19 cellular contexts compared by ENCODE assay signal in genomic region chr1:186775881-186776560, GRCh38. TPM values are rescaled to one million over a fixed set of nuclear protein-coding genes. Genes with fewer than 3 reads are reported as not detected.
DNase-seq lines count a peak whose midpoint lies in the region; ATAC-seq, FAIRE-seq and TF ChIP-seq lines count a peak whose summit lies in the region.
"Had no signal": no experiment of that assay in that cellular context is flagged by ENCODE, and none has a peak within 500 bp of the region (broad histone marks: within the 10 kb centered on the region; RNA-seq: fewer than 3 reads in every experiment).

No MANE protein-coding gene starts in this region.

- WGBS in IMR-90 (ENCODE audit: extremely low coverage in 2 of 2, insufficient read length in 1 of 2), 2 experiments: no CpG with 5 or more reads among the region's 1 CpG

- no peaks in the 10 kb centered on the region for H3K27me3 Mint-ChIP-seq in effector memory CD8-positive, alpha-beta T cell
- H3K27me3 Mint-ChIP-seq in glutamatergic neuron (ENCODE audit: unreplicated experiment): no peaks in the 10 kb centered on the region
- H3K27me3 Mint-ChIP-seq: CD4-positive, CD25-positive, alpha-beta regulatory T cell had no signal

- no peaks in the 10 kb centered on the region for H3K4me1 Mint-ChIP-seq in effector memory CD8-positive, alpha-beta T cell (ENCODE audit: low read depth in 2 of 2)
- H3K4me1 Mint-ChIP-seq in glutamatergic neuron (ENCODE audit: low read depth, unreplicated experiment): peaks cover 10% of the 10 kb centered on the region
- H3K4me1 Mint-ChIP-seq: CD4-positive, CD25-positive, alpha-beta regulatory T cell had no signal

- H3K18ac ChIP-seq in IMR-90 (ENCODE audit: low read depth, low read length): no peak overlapping the region

- H3K4me3 ChIP-seq in IMR-90 (ENCODE audit: insufficient read depth, low read depth, low read length) (no peak overlapping the region), bronchial epithelial cell (ENCODE audit: low read depth, low read length) (no peak overlapping the region)
- H3K4me3 ChIP-seq: vagina had no signal

- no peak for TF ChIP-seq CTCF in IMR-90 (conservative IDR thresholded peaks at IDR 0.05; ENCODE audit: low read depth, low read length)
- TF ChIP-seq CTCF in bronchial epithelial cell (IDR thresholded peaks at IDR 0.05; ENCODE audit: insufficient read depth, low read length, severe bottlenecking): no peak
- TF ChIP-seq CTCF in omental fat pad (IDR thresholded peaks at IDR 0.05): no peak
- no peak for TF ChIP-seq CTCF in glutamatergic neuron (IDR thresholded peaks at IDR 0.05; ENCODE audit: partially characterized antibody, unreplicated experiment)

- no peak overlapping the region for H2AK9ac ChIP-seq in IMR-90 (replicated peaks; ENCODE audit: low read depth, low read length, poor library complexity)

- H4K20me1 ChIP-seq in IMR-90 (ENCODE audit: insufficient read depth, low read length): no peaks in the 10 kb centered on the region

- in situ Hi-C loops in IMR-90 (cut with MboI; ENCODE audit: low sequenced_read_pairs): no loop called here

- dilution Hi-C loops in IMR-90 (cut with HindIII; ENCODE audit: low sequenced_read_pairs, unreplicated experiment): no loop called here

- no peak overlapping the region for H4K91ac ChIP-seq in IMR-90 (ENCODE audit: insufficient read depth, low read depth, low read length)

- H2BK120ac ChIP-seq in IMR-90 (ENCODE audit: low read depth, low read length): no peak overlapping the region

- no peak overlapping the region for H2BK5ac ChIP-seq in IMR-90 (ENCODE audit: low read depth, low read length, poor library complexity, severe bottlenecking)

- no peak overlapping the region for H3K4me2 ChIP-seq in IMR-90 (ENCODE audit: low read depth, low read length)

- H3K9me3 ChIP-seq in IMR-90 (ENCODE audit: control insufficient read depth, insufficient read depth, low read length): no peaks in the 10 kb centered on the region
- H3K9me3 ChIP-seq: vagina had no signal

- BruUV-seq in IMR-90 (replicated peaks; lab: Mats Ljungman, UMichigan): no TSS peak

- no peak overlapping the region for H4K5ac ChIP-seq in IMR-90 (ENCODE audit: low read depth, low read length)

- POLR2A ChIA-PET in IMR-90 (lab: Charles Lee; ENCODE audit: unreplicated experiment): no interaction called here

- no peak overlapping the region for H2BK20ac ChIP-seq in IMR-90 (ENCODE audit: low read depth, low read length)

- H3K27ac Mint-ChIP-seq in effector memory CD8-positive, alpha-beta T cell: no peak overlapping the region
- no peak overlapping the region for H3K27ac Mint-ChIP-seq in glutamatergic neuron (ENCODE audit: unreplicated experiment)
- H3K27ac Mint-ChIP-seq: activated CD8-positive, alpha-beta T cell treated with anti-CD3 and anti-CD28 coated beads for 36 hours; CD4-positive, CD25-positive, alpha-beta regulatory T cell had no signal

- no peak for ATAC-seq in IMR-90 (ENCODE audit: low read depth)
- no peak for ATAC-seq in omental fat pad (ENCODE audit: low FRiP score)
- ATAC-seq in effector memory CD8-positive, alpha-beta T cell (replicated peaks): no peak
- ATAC-seq: activated CD8-positive, alpha-beta T cell treated with anti-CD3 and anti-CD28 coated beads for 36 hours had no signal

- no peak overlapping the region for H3K14ac ChIP-seq in IMR-90 (replicated peaks; ENCODE audit: low read depth, low read length)

- H3K23ac ChIP-seq in IMR-90 (ENCODE audit: low read depth, low read length): no peak overlapping the region

- no peak overlapping the region for H3K56ac ChIP-seq in IMR-90 (ENCODE audit: extremely low read depth, insufficient read depth, low read length)

- H3K9me1 ChIP-seq in IMR-90 (ENCODE audit: insufficient read depth, low read length): no peaks in the 10 kb centered on the region

- H3K36me3 ChIP-seq in IMR-90 (ENCODE audit: control insufficient read depth, insufficient read depth, low read length) (no peaks in the 10 kb centered on the region), bronchial epithelial cell (ENCODE audit: control insufficient read depth, insufficient read depth, low read length) (no peaks in the 10 kb centered on the region)
- H3K36me3 ChIP-seq: vagina had no signal

- no peak overlapping the region for H3K4me3 Mint-ChIP-seq in effector memory CD8-positive, alpha-beta T cell
- no peak overlapping the region for H3K4me3 Mint-ChIP-seq in glutamatergic neuron (ENCODE audit: unreplicated experiment)
- H3K4me3 Mint-ChIP-seq: activated CD8-positive, alpha-beta T cell treated with anti-CD3 and anti-CD28 coated beads for 36 hours; CD4-positive, CD25-positive, alpha-beta regulatory T cell had no signal

- H3K36me3 Mint-ChIP-seq in effector memory CD8-positive, alpha-beta T cell (ENCODE audit: insufficient read depth): no peaks in the 10 kb centered on the region
- H3K36me3 Mint-ChIP-seq in glutamatergic neuron (ENCODE audit: unreplicated experiment): no peaks in the 10 kb centered on the region
- H3K36me3 Mint-ChIP-seq: CD4-positive, CD25-positive, alpha-beta regulatory T cell had no signal

- no peaks in the 10 kb centered on the region for H3K4me1 ChIP-seq in IMR-90 (ENCODE audit: control insufficient read depth, insufficient read depth, low read length)
- H3K4me1 ChIP-seq: vagina had no signal

- DNase-seq in DMS53 (lab: John Stamatoyannopoulos, UW): peak; percentile 66
- DNase-seq in IMR-90: no peak
- DNase-seq in OCI-M1 (lab: John Stamatoyannopoulos, UW): peak; percentile 87
- DNase-seq in bronchial epithelial cell (ENCODE audit: low read depth): peak; percentile 81
- no peak for DNase-seq in HuH-7 (ENCODE audit: low spot score)
- DNase-seq in omental fat pad (ENCODE audit: low spot score): no peak
- no peak for DNase-seq in effector memory CD8-positive, alpha-beta T cell
- no peak for DNase-seq in glutamatergic neuron
- DNase-seq: activated CD8-positive, alpha-beta T cell treated with anti-CD3 and anti-CD28 coated beads for 36 hours; activated naive CD4-positive, alpha-beta T cell treated with Interleukin-2 at 50 U/mL for 16 hours; activated T-cell treated with anti-CD3 and anti-CD28 coated beads, Interleukin-2, amount 50 U/mL, for 1 hour; aorta; CD4-positive, CD25-positive, alpha-beta regulatory T cell; effector CD8-positive, alpha-beta T cell; NCI-H187; NCI-H446 treated with DMSO at 0.1 percent for 48 hours; Right ventricle myocardium superior had no signal

- H3K27ac ChIP-seq in IMR-90 (ENCODE audit: insufficient read depth, low read length): no peak overlapping the region
- H3K27ac ChIP-seq: vagina had no signal

- TF ChIP-seq RAD21 in IMR-90 (IDR thresholded peaks at IDR 0.05; ENCODE audit: low read length): no peak

- no peak overlapping the region for H2BK15ac ChIP-seq in IMR-90 (ENCODE audit: low read depth, low read length)

- TF ChIP-seq POLR2A in IMR-90 (IDR thresholded peaks at IDR 0.05; ENCODE audit: low read depth, low read length): no peak

- no peak overlapping the region for H2AK5ac ChIP-seq in IMR-90 (ENCODE audit: low read depth, low read length)

- H3K9me3 Mint-ChIP-seq in effector memory CD8-positive, alpha-beta T cell: peaks cover 6 to 7% of the 10 kb centered on the region in 2 donors
- H3K9me3 Mint-ChIP-seq in glutamatergic neuron (ENCODE audit: unreplicated experiment): no peaks in the 10 kb centered on the region
- H3K9me3 Mint-ChIP-seq: activated CD8-positive, alpha-beta T cell treated with anti-CD3 and anti-CD28 coated beads for 36 hours had no signal

- H3K79me1 ChIP-seq in IMR-90 (ENCODE audit: low read depth in 1 of 2, low read length in 2 of 2): no peaks in the 10 kb centered on the region

- intact Hi-C loops in IMR-90 (cut with micrococcal nuclease): no loop called here

- H3K27me3 ChIP-seq in IMR-90 (ENCODE audit: control insufficient read depth, insufficient read depth, low read length) (no peaks in the 10 kb centered on the region; the same call in 1 of the 2 replicates), bronchial epithelial cell (ENCODE audit: control insufficient read depth, insufficient read depth, low read length) (no peaks in the 10 kb centered on the region)
- H3K27me3 ChIP-seq: vagina had no signal

- no peak overlapping the region for H3K4ac ChIP-seq in IMR-90 (ENCODE audit: low read depth, low read length)

- no peak for FAIRE-seq in bronchial epithelial cell (lab: Jason Lieb, UNC)
- FAIRE-seq: HTR-8/SVneo had no signal

- CTCF ChIA-PET in IMR-90 (lab: Yijun Ruan, JAX): no interaction called here

- no peak overlapping the region for H2AFZ ChIP-seq in IMR-90 (replicated peaks; ENCODE audit: low read length, poor library complexity)

- no peak overlapping the region for H3K9ac ChIP-seq in IMR-90 (ENCODE audit: low read depth, low read length)

- H4K8ac ChIP-seq in IMR-90 (ENCODE audit: low read depth in 2 of 2, low read length in 2 of 2): no peak overlapping the region

TF ChIP-seq in IMR-90, 13 proteins besides CTCF, POLR2A, EP300 and RAD21:
- peak; percentile 13; the same call in 1 of the 2 replicates for TF ChIP-seq CEBPB (IDR thresholded peaks at IDR 0.05; ENCODE audit: low read depth, low read length)
- TF ChIP-seq RCOR1 (IDR thresholded peaks at IDR 0.05; ENCODE audit: insufficient replicate concordance, low read length): no peak

RNA-seq across cellular contexts. Expression of gene PLA2G4A, which starts 52.7 kb away (rescaled TPM):
- 3.8 and 4.4 TPM in 2 replicates for total RNA-seq in IMR-90 (2012; rRNA removed)
- polyA plus RNA-seq in IMR-90 (2012; rRNA removed): 1.6 TPM in 2 replicates
- 0.22 and 0.39 TPM in 2 replicates for polyA plus RNA-seq in IMR-90 (2012; cell fraction: cytosol; rRNA removed)
- polyA plus RNA-seq in IMR-90 (2012; cell fraction: nucleus; rRNA removed; ENCODE audit: low replicate concordance): 0.04 and 0.80 TPM in 2 replicates
- total RNA-seq in bronchial epithelial cell: 1.9 and 5.5 TPM in 2 replicates
- total RNA-seq in omental fat pad: 10 to 100 TPM in 3 of 4 donors, 1 to 10 TPM in 1; 8.8 to 26.8 (median 12.4) TPM
- total RNA-seq in glutamatergic neuron (ENCODE audit: unreplicated experiment): not detected
- total RNA-seq: CD4-positive, CD25-positive, alpha-beta regulatory T cell had no signal
- polyA plus RNA-seq: CD4-positive, CD25-positive, alpha-beta regulatory T cell had no signal

Comparison
In these comparisons a context has a peak if more than half of its experiments do, and no peak if none do; other contexts are left out.
1. DNase-seq: peak in DMS53 (single experiment), OCI-M1 (single experiment) and bronchial epithelial cell (single experiment); none in IMR-90 (single experiment), HuH-7 (single experiment), omental fat pad (single experiment), effector memory CD8-positive, alpha-beta T cell (0 of 3) and glutamatergic neuron (single experiment).